Comparison of ENCODE assay signal across 27 cellular contexts in genomic region chr18:10410472-10411300, GRCh38. TPM values are rescaled to one million over a fixed set of nuclear protein-coding genes. Genes with fewer than 3 reads are reported as not detected.
DNase-seq lines count a peak whose midpoint lies in the region; ATAC-seq, FAIRE-seq and TF ChIP-seq lines count a peak whose summit lies in the region.
"Had no signal": no experiment of that assay in that cellular context is flagged by ENCODE, and none has a peak within 500 bp of the region (broad histone marks: within the 10 kb centered on the region; RNA-seq: fewer than 3 reads in every experiment).

No MANE protein-coding gene starts in this region.

- H4K20me1 ChIP-seq in GM23338 (replicated peaks; ENCODE audit: insufficient read depth), result no peaks in the 10 kb centered on the region

- H3K4me3 ChIP-seq in GM23338 (no peak overlapping the region), bronchial epithelial cell (ENCODE audit: low read depth, low read length) (no peak overlapping the region), mesendoderm (ENCODE audit: low read length) (no peak overlapping the region), adrenal gland (no peak overlapping the region)
- H3K4me3 ChIP-seq: thyroid gland had no signal

- H3K23ac ChIP-seq in mesendoderm (ENCODE audit: low read length), result no peak overlapping the region

- H2BK5ac ChIP-seq in mesendoderm (ENCODE audit: low read length), result no peak overlapping the region

- POLR2A ChIA-PET in activated CD4-positive, alpha-beta memory T cell treated with anti-CD3 and anti-CD28 coated beads, Interleukin-2, amount 10 ng/mL, durations not matched to agents 7 days and 5 days (lab: Charles Lee), result no interaction called here

- H4K8ac ChIP-seq in mesendoderm (ENCODE audit: low read depth, low read length), result no peak overlapping the region

- peaks cover 21% of the 10 kb centered on the region for H3K4me1 Mint-ChIP-seq in GM23338
- H3K4me1 Mint-ChIP-seq in activated CD4-positive, alpha-beta memory T cell treated with anti-CD3 and anti-CD28 coated beads, Interleukin-2, amount 10 ng/mL, durations not matched to agents 7 days and 5 days, result no peaks in the 10 kb centered on the region
- H3K4me1 Mint-ChIP-seq: activated CD4-positive, alpha-beta T cell treated with anti-CD3 and anti-CD28 coated beads, Interleukin-2, amount 10 ng/mL, durations not matched to agents 24 days and 14 days; stimulated activated effector memory CD8-positive, alpha-beta T cell treated with anti-CD3 and anti-CD28 coated beads, Interleukin-12 subunit alpha, Interleukin-12 subunit beta, amount 100 ng/mL, for 72 hours had no signal

- no peaks in the 10 kb centered on the region; the same call in 1 of the 2 replicates for H3K4me1 ChIP-seq in GM23338 (ENCODE audit: insufficient read depth)
- peaks cover 10% of the 10 kb centered on the region for H3K4me1 ChIP-seq in mesendoderm (ENCODE audit: control insufficient read depth, low read depth, low read length)
- no peaks in the 10 kb centered on the region for H3K4me1 ChIP-seq in adrenal gland (replicated peaks in 1 of 2)
- H3K4me1 ChIP-seq: thyroid gland had no signal

- no peaks in the 10 kb centered on the region for H3K79me2 ChIP-seq in GM23338 (replicated peaks; ENCODE audit: insufficient read depth)
- no peaks in the 10 kb centered on the region for H3K79me2 ChIP-seq in mesendoderm (ENCODE audit: control insufficient read depth, insufficient read depth, low read length)

- no peak for TF ChIP-seq CTCF in GM23338 (conservative IDR thresholded peaks at IDR 0.05; ENCODE audit: low read depth in 2 of 2)
- no peak for TF ChIP-seq CTCF in bronchial epithelial cell (IDR thresholded peaks at IDR 0.05; ENCODE audit: insufficient read depth, low read length, severe bottlenecking)
- no peak for TF ChIP-seq CTCF in adrenal gland (IDR thresholded peaks at IDR 0.05)

- no peak overlapping the region for H3K18ac ChIP-seq in mesendoderm (ENCODE audit: low read length)

- no peak overlapping the region for H2BK120ac ChIP-seq in mesendoderm (ENCODE audit: low read depth, low read length)

- H3K56ac ChIP-seq in mesendoderm (ENCODE audit: low read length), result peak overlapping the region; percentile 45

- no peaks in the 10 kb centered on the region for H3K79me1 ChIP-seq in mesendoderm (ENCODE audit: low read length)

- no peak overlapping the region for H3K4me3 Mint-ChIP-seq in GM23338
- no peak overlapping the region for H3K4me3 Mint-ChIP-seq in activated CD4-positive, alpha-beta memory T cell treated with anti-CD3 and anti-CD28 coated beads, Interleukin-2, amount 10 ng/mL, durations not matched to agents 7 days and 5 days
- H3K4me3 Mint-ChIP-seq: activated CD4-positive, alpha-beta T cell treated with anti-CD3 and anti-CD28 coated beads, Interleukin-2, amount 10 ng/mL, durations not matched to agents 24 days and 14 days; activated naive CD4-positive, alpha-beta T cell treated with anti-CD3 and anti-CD28 coated beads for 36 hours; nephron; stimulated activated effector memory CD8-positive, alpha-beta T cell treated with anti-CD3 and anti-CD28 coated beads, Interleukin-12 subunit alpha, Interleukin-12 subunit beta, amount 100 ng/mL, for 72 hours had no signal

- H3K9ac ChIP-seq in mesendoderm (ENCODE audit: low read length), result no peak overlapping the region
- H3K9ac ChIP-seq: SK-N-SH had no signal

- DNase-seq in GM23338 (ENCODE audit: low spot score), result peak; percentile 8
- DNase-seq in NCI-H69 (lab: John Stamatoyannopoulos, UW), result peak; percentile 92
- peak; percentile 58 for DNase-seq in bronchial epithelial cell (ENCODE audit: low read depth)
- peak; percentile 35 for DNase-seq in mesendoderm
- DNase-seq in activated CD4-positive, alpha-beta memory T cell treated with anti-CD3 and anti-CD28 coated beads, Interleukin-2, amount 10 ng/mL, durations not matched to agents 7 days and 5 days, result no peak
- DNase-seq in NCI-H446 (lab: John Stamatoyannopoulos, UW), result no peak
- no peak for DNase-seq in NCI-H510A treated with DMSO at 0.1 percent for 48 hours (lab: John Stamatoyannopoulos, UW)
- DNase-seq in adrenal gland, result no peak
- DNase-seq: activated CD4-positive, alpha-beta T cell treated with anti-CD3 and anti-CD28 coated beads, Interleukin-2, amount 10 ng/mL, durations not matched to agents 24 days and 14 days; activated naive CD4-positive, alpha-beta T cell treated with anti-CD3 and anti-CD28 coated beads for 36 hours; AML-193; Caco-2; cortex of kidney; GDM1; glutamatergic neuron; Karpas-422; mesenchymal stem cell; NCI-H1436; PC-3; SK-N-SH; stimulated activated CD4-positive, alpha-beta T cell treated with anti-CD3 and anti-CD28 coated beads, Interleukin-12 subunit alpha, Interleukin-12 subunit beta, amount 100 ng/mL, for 4 hours had no signal

- H3K27me3 ChIP-seq in GM23338 (ENCODE audit: insufficient read depth), result no peaks in the 10 kb centered on the region
- no peaks in the 10 kb centered on the region for H3K27me3 ChIP-seq in bronchial epithelial cell (ENCODE audit: control insufficient read depth, insufficient read depth, low read length)
- H3K27me3 ChIP-seq in mesendoderm (ENCODE audit: insufficient read depth, low read length, poor library complexity), result no peaks in the 10 kb centered on the region
- no peaks in the 10 kb centered on the region for H3K27me3 ChIP-seq in adrenal gland
- H3K27me3 ChIP-seq: thyroid gland had no signal

- TF ChIP-seq POLR2A in adrenal gland (IDR thresholded peaks at IDR 0.05), result no peak

- no peak overlapping the region for H3K27ac Mint-ChIP-seq in GM23338
- H3K27ac Mint-ChIP-seq in activated CD4-positive, alpha-beta memory T cell treated with anti-CD3 and anti-CD28 coated beads, Interleukin-2, amount 10 ng/mL, durations not matched to agents 7 days and 5 days, result no peak overlapping the region
- H3K27ac Mint-ChIP-seq: activated CD4-positive, alpha-beta T cell treated with anti-CD3 and anti-CD28 coated beads, Interleukin-2, amount 10 ng/mL, durations not matched to agents 24 days and 14 days; activated naive CD4-positive, alpha-beta T cell treated with anti-CD3 and anti-CD28 coated beads for 36 hours; nephron; stimulated activated effector memory CD8-positive, alpha-beta T cell treated with anti-CD3 and anti-CD28 coated beads, Interleukin-12 subunit alpha, Interleukin-12 subunit beta, amount 100 ng/mL, for 72 hours had no signal

- no peaks in the 10 kb centered on the region for H3K9me3 ChIP-seq in adrenal gland (replicated peaks in 1 of 3)
- H3K9me3 ChIP-seq: Caco-2, SK-N-SH, thyroid gland had no signal

- FAIRE-seq in bronchial epithelial cell (lab: Jason Lieb, UNC), result peak; percentile 83
- FAIRE-seq: GM12892 had no signal

- no CpG with 5 or more reads among the region's 11 CpGs for WGBS in mesendoderm (ENCODE audit: extremely low coverage, insufficient coverage, low lambda C conversion rate)
- 60 to 74% (median 66%) methylated on average over 7 to 11 of the region's 11 CpGs for WGBS in adrenal gland, 4 donors

- H3K4me2 ChIP-seq in GM23338, result no peak overlapping the region
- no peak overlapping the region for H3K4me2 ChIP-seq in mesendoderm (ENCODE audit: low read length)
- H3K4me2 ChIP-seq: SK-N-SH had no signal

- CTCF ChIA-PET in activated CD4-positive, alpha-beta memory T cell treated with anti-CD3 and anti-CD28 coated beads, Interleukin-2, amount 10 ng/mL, durations not matched to agents 7 days and 5 days (lab: Charles Lee), result no interaction called here

- H3K27me3 Mint-ChIP-seq in GM23338 (ENCODE audit: insufficient read depth, low read depth, poor library complexity), result peaks cover 12% of the 10 kb centered on the region
- no peaks in the 10 kb centered on the region for H3K27me3 Mint-ChIP-seq in activated CD4-positive, alpha-beta memory T cell treated with anti-CD3 and anti-CD28 coated beads, Interleukin-2, amount 10 ng/mL, durations not matched to agents 7 days and 5 days
- H3K27me3 Mint-ChIP-seq: activated CD4-positive, alpha-beta T cell treated with anti-CD3 and anti-CD28 coated beads, Interleukin-2, amount 10 ng/mL, durations not matched to agents 24 days and 14 days had no signal

- H3K36me3 ChIP-seq in GM23338 (ENCODE audit: insufficient read depth), result no peaks in the 10 kb centered on the region
- no peaks in the 10 kb centered on the region for H3K36me3 ChIP-seq in bronchial epithelial cell (ENCODE audit: control insufficient read depth, insufficient read depth, low read length)
- no peaks in the 10 kb centered on the region for H3K36me3 ChIP-seq in mesendoderm (ENCODE audit: control insufficient read depth, insufficient read depth, low read length)
- no peaks in the 10 kb centered on the region for H3K36me3 ChIP-seq in adrenal gland (replicated peaks in 1 of 2)
- H3K36me3 ChIP-seq: thyroid gland had no signal

- H2BK15ac ChIP-seq in mesendoderm (replicated peaks; ENCODE audit: low read depth), result no peak overlapping the region

- no peak overlapping the region for H3K27ac ChIP-seq in GM23338 (ENCODE audit: low read depth)
- H3K27ac ChIP-seq in mesendoderm (ENCODE audit: low read depth, low read length), result no peak overlapping the region
- H3K27ac ChIP-seq in adrenal gland, result no peak overlapping the region
- H3K27ac ChIP-seq: thyroid gland had no signal

- H3K4ac ChIP-seq in mesendoderm (ENCODE audit: low read depth, low read length), result no peak overlapping the region

- no peaks in the 10 kb centered on the region for H3K9me3 Mint-ChIP-seq in GM23338
- H3K9me3 Mint-ChIP-seq in activated CD4-positive, alpha-beta memory T cell treated with anti-CD3 and anti-CD28 coated beads, Interleukin-2, amount 10 ng/mL, durations not matched to agents 7 days and 5 days, result no peaks in the 10 kb centered on the region
- H3K9me3 Mint-ChIP-seq: activated CD4-positive, alpha-beta T cell treated with anti-CD3 and anti-CD28 coated beads, Interleukin-2, amount 10 ng/mL, durations not matched to agents 24 days and 14 days; activated naive CD4-positive, alpha-beta T cell treated with anti-CD3 and anti-CD28 coated beads for 36 hours; stimulated activated effector memory CD8-positive, alpha-beta T cell treated with anti-CD3 and anti-CD28 coated beads, Interleukin-12 subunit alpha, Interleukin-12 subunit beta, amount 100 ng/mL, for 72 hours had no signal

- H2AK5ac ChIP-seq in mesendoderm (ENCODE audit: low read length), result peak overlapping the region; percentile 91

- H4K5ac ChIP-seq in mesendoderm (ENCODE audit: low read length), result no peak overlapping the region

- peaks cover 2% of the 10 kb centered on the region; the same call in 1 of the 2 replicates for H3K9me2 ChIP-seq in GM23338 (ENCODE audit: insufficient read depth)
- H3K9me2 ChIP-seq: SK-N-SH had no signal

- ATAC-seq in GM23338, result peak; percentile 28; the same call in 1 of the 3 replicates
- ATAC-seq: PC-3; stimulated activated effector memory CD8-positive, alpha-beta T cell treated with anti-CD3 and anti-CD28 coated beads, Interleukin-12 subunit alpha, Interleukin-12 subunit beta, amount 100 ng/mL, for 72 hours had no signal

- no peaks in the 10 kb centered on the region for H3K36me3 Mint-ChIP-seq in GM23338 (ENCODE audit: low read depth)
- H3K36me3 Mint-ChIP-seq in activated CD4-positive, alpha-beta memory T cell treated with anti-CD3 and anti-CD28 coated beads, Interleukin-2, amount 10 ng/mL, durations not matched to agents 7 days and 5 days (ENCODE audit: low read depth), result no peaks in the 10 kb centered on the region
- H3K36me3 Mint-ChIP-seq: stimulated activated effector memory CD8-positive, alpha-beta T cell treated with anti-CD3 and anti-CD28 coated beads, Interleukin-12 subunit alpha, Interleukin-12 subunit beta, amount 100 ng/mL, for 72 hours had no signal

- intact Hi-C loops in adrenal gland (cut with DNase I), result no loop called here

- no peak overlapping the region for H2AFZ ChIP-seq in GM23338

- no peaks in the 10 kb centered on the region for H3F3A ChIP-seq in GM23338 (replicated peaks; ENCODE audit: low read depth)

RNA-seq across cellular contexts. Expression of gene APCDD1, which starts 43.7 kb away (rescaled TPM):
- 0.97 and 1.0 TPM in 2 replicates for total RNA-seq in GM23338 (2014; rRNA removed; shearing (Covaris generic))
- 0.31 and 0.61 TPM in 2 replicates for polyA plus RNA-seq in GM23338 (2016; fragmentation: Nextera tagmentation; extraction: Ambion mirVana)
- under 0.01 and 0.64 TPM in 2 replicates for total RNA-seq in bronchial epithelial cell
- polyA plus RNA-seq in mesendoderm (2013, experiment 1 of 2), result 34.5 TPM
- 34.9 TPM for polyA plus RNA-seq in mesendoderm (2013, experiment 2 of 2)
- not detected for total RNA-seq in activated CD4-positive, alpha-beta memory T cell treated with anti-CD3 and anti-CD28 coated beads, Interleukin-2, amount 10 ng/mL, durations not matched to agents 7 days and 5 days
- 10 to 100 TPM in 7 of 8 donors, 1 to 10 TPM in 1; 7.9 to 62.2 (median 29.1) TPM for total RNA-seq in adrenal gland
- polyA plus RNA-seq in adrenal gland, result 10 to 100 TPM; 13.1 to 18.3 (median 13.1) TPM
- total RNA-seq: activated CD4-positive, alpha-beta T cell treated with anti-CD3 and anti-CD28 coated beads, Interleukin-2, amount 10 ng/mL, durations not matched to agents 24 days and 14 days; activated naive CD4-positive, alpha-beta T cell treated with anti-CD3 and anti-CD28 coated beads for 36 hours; epithelial cell of proximal tubule; NCI-H460; PC-3 had no signal

Comparison
In these comparisons a context has a peak if more than half of its experiments do, and no peak if none do; other contexts are left out.
1. DNase-seq: peak in GM23338 (single experiment), NCI-H69 (single experiment), bronchial epithelial cell (single experiment) and mesendoderm (single experiment); none in activated CD4-positive, alpha-beta memory T cell treated with anti-CD3 and anti-CD28 coated beads, Interleukin-2, amount 10 ng/mL, durations not matched to agents 7 days and 5 days (single experiment), NCI-H446 (0 of 2), NCI-H510A treated with DMSO at 0.1 percent for 48 hours (single experiment) and adrenal gland (0 of 7).